Comparison of ENCODE assay signal across 17 cellular contexts in the genomic region with DNA sequence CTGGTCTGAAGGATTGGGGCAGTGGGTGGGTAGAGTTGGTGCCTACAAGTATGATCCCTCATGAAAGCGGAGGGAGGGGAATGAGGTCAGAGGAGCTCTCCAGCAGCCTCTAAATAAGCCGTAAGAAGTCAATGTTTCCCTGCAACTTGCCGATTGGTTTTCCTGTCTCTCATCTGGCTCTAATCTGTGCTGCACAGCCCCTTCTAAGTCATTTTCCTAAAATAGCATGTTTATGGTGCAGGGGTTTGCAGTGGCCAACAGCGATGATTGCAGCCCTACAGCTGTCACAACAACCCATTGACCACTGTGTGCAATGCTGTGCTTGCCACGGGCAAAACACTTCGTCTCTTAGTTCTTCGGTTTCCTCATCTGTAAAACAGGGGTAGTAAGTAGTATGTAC.
DNase-seq lines count a peak whose midpoint lies in the region; ATAC-seq lines count a peak whose summit lies in the region.
"Had no signal": no experiment of that assay in that cellular context is flagged by ENCODE, and none has a peak within 500 bp of the region (broad histone marks: within the 10 kb centered on the region; RNA-seq: fewer than 3 reads in every experiment).

No MANE protein-coding gene starts in this region.

- DNase-seq in activated naive CD4-positive, alpha-beta T cell treated with anti-CD3 and anti-CD28 coated beads, Interleukin-2, amount 50 U/mL, for 72 hours (ENCODE audit: low spot score in 2 of 2), result no peak
- no peak for DNase-seq in activated naive CD4-positive, alpha-beta T cell treated with anti-CD3 and anti-CD28 coated beads, Interleukin-2, amount 50 U/mL, for 16 hours
- DNase-seq in NCI-H69 (lab: John Stamatoyannopoulos, UW) (peak; percentile 38), DMS79 (lab: John Stamatoyannopoulos, UW) (no peak)
- DNase-seq in effector memory CD8-positive, alpha-beta T cell, result no peak
- no peak for DNase-seq in central memory CD4-positive, alpha-beta T cell
- DNase-seq: 8988T; AML-193; CD8-positive, alpha-beta T cell; COR-L47; DMS153; DND-41; GDM1; GM23248; IMR-90 had no signal

- H3K27ac Mint-ChIP-seq in activated naive CD4-positive, alpha-beta T cell treated with anti-CD3 and anti-CD28 coated beads, Interleukin-2, amount 50 U/mL, for 72 hours, result peak overlapping the region; percentile 11 to 68
- peak overlapping the region; percentile 14 to 38 for H3K27ac Mint-ChIP-seq in effector memory CD8-positive, alpha-beta T cell
- H3K27ac Mint-ChIP-seq: CD8-positive, alpha-beta T cell had no signal

- H3K36me3 Mint-ChIP-seq in activated naive CD4-positive, alpha-beta T cell treated with anti-CD3 and anti-CD28 coated beads, Interleukin-2, amount 50 U/mL, for 72 hours, result no peaks in the 10 kb centered on the region
- peaks cover 20% of the 10 kb centered on the region for H3K36me3 Mint-ChIP-seq in effector memory CD8-positive, alpha-beta T cell (ENCODE audit: insufficient read depth)

- ATAC-seq in activated naive CD4-positive, alpha-beta T cell treated with anti-CD3 and anti-CD28 coated beads, Interleukin-2, amount 50 U/mL, for 72 hours, result no peak
- ATAC-seq in effector memory CD8-positive, alpha-beta T cell (replicated peaks), result no peak
- no peak for ATAC-seq in GM21360 (IDR thresholded peaks at IDR 0.05; ENCODE audit: unreplicated experiment)
- ATAC-seq: CD8-positive, alpha-beta T cell; HCT116 had no signal

- no peak overlapping the region for H3K4me3 Mint-ChIP-seq in effector memory CD8-positive, alpha-beta T cell
- H3K4me3 Mint-ChIP-seq: CD8-positive, alpha-beta T cell had no signal

- no peaks in the 10 kb centered on the region for H3K9me3 Mint-ChIP-seq in activated naive CD4-positive, alpha-beta T cell treated with anti-CD3 and anti-CD28 coated beads, Interleukin-2, amount 50 U/mL, for 72 hours
- no peaks in the 10 kb centered on the region for H3K9me3 Mint-ChIP-seq in effector memory CD8-positive, alpha-beta T cell
- H3K9me3 Mint-ChIP-seq: CD8-positive, alpha-beta T cell had no signal

- H3K27me3 Mint-ChIP-seq in effector memory CD8-positive, alpha-beta T cell, result no peaks in the 10 kb centered on the region

- H3K4me1 Mint-ChIP-seq in effector memory CD8-positive, alpha-beta T cell (ENCODE audit: low read depth in 2 of 2), result peaks cover 36 to 66% of the 10 kb centered on the region in 2 donors
